In genomic region chr1:181088079-181089016, GRCh38 we compare ENCODE assay signal across 8 cellular contexts. TPM values are rescaled to one million over a fixed set of nuclear protein-coding genes. Genes with fewer than 3 reads are reported as not detected.
DNase-seq lines count a peak whose midpoint lies in the region; ATAC-seq and TF ChIP-seq lines count a peak whose summit lies in the region.

TSS of gene IER5 (plus strand) at chr1:181088700. CDS start at chr1:181088903, 203 bp downstream.

- H3K36me3 ChIP-seq in lung (ENCODE audit: control insufficient read depth in 2 of 2, insufficient read depth in 2 of 2, low read length in 2 of 2) = peaks cover 0 to 6% of the 10 kb centered on the region in 2 donors

- DNase-seq in COR-L47 (lab: John Stamatoyannopoulos, UW) (peak; percentile 92), HT1080 (ENCODE audit: low read depth) (peak; percentile 97), NOMO-1 (lab: John Stamatoyannopoulos, UW; ENCODE audit: unreplicated experiment in 2 of 2) (peak; percentile 97 to 98), lung (ENCODE audit: low spot score) (peak; percentile 98)
- DNase-seq in activated CD8-positive, alpha-beta memory T cell treated with anti-CD3 and anti-CD28 coated beads for 24 hours = peak; percentile 98
- peak; percentile 92 for DNase-seq in effector CD4-positive, alpha-beta T cell
- DNase-seq in stimulated activated CD4-positive, alpha-beta T cell treated with anti-CD3 and anti-CD28 coated beads, TNF-alpha, amount 100 ng/mL, for 4 hours (ENCODE audit: low read depth in 3 of 3) = peak; percentile 89 to 95 (median 93)

- H3K27me3 ChIP-seq in lung (ENCODE audit: control insufficient read depth, insufficient read depth) = no peaks in the 10 kb centered on the region

- peaks cover 3 to 12% of the 10 kb centered on the region in 2 donors for H3K4me1 ChIP-seq in lung (ENCODE audit: control insufficient read depth in 2 of 2, insufficient read depth in 2 of 2, low read length in 2 of 2)

- H3K4me3 ChIP-seq in lung = peak within 1 kb of the TSS; percentile 85

- TF ChIP-seq CTCF in lung (IDR thresholded peaks at IDR 0.05; ENCODE audit: control extremely low read depth, extremely low read depth) = no peak

- H3K27ac ChIP-seq in lung (ENCODE audit: low read depth in 1 of 2, low read length in 1 of 2) = peak within 1 kb of the TSS; percentile 88 to 94

- ATAC-seq in GM21367 (IDR thresholded peaks at IDR 0.05; ENCODE audit: unreplicated experiment) (peak; percentile 61), lung (ENCODE audit: insufficient read depth, low FRiP score) (peak; percentile 87)

- no peaks in the 10 kb centered on the region for H3K9me3 ChIP-seq in lung (ENCODE audit: control insufficient read depth in 2 of 2, insufficient read depth in 1 of 2, low read length in 1 of 2)

- 4% methylated on average over 75 to 76 of the region's 76 CpGs for WGBS in lung, 2 donors

RNA-seq across cellular contexts. Expression of gene IER5, which starts in this region (rescaled TPM):
- total RNA-seq in HT1080 (2014; rRNA removed; shearing (Covaris generic)) = 27.6 and 29.8 TPM in 2 replicates
- 23.7 and 26.6 TPM in 2 replicates for polyA plus RNA-seq in HT1080 (2015; cell fraction: cytosol; rRNA removed)
- polyA plus RNA-seq in HT1080 (2015; cell fraction: nucleus; rRNA removed) = 48.2 and 52.7 TPM in 2 replicates
- 10 to 100 TPM; 18.6 to 33.2 TPM for total RNA-seq in lung
- polyA plus RNA-seq in lung = 10 to 100 TPM; 19.2 to 34.5 TPM

Comparison
In these comparisons a context has a peak if more than half of its experiments do, and no peak if none do; other contexts are left out.
1. Peak in every context shown above with its lines: DNase-seq, ATAC-seq, H3K4me3 ChIP-seq and H3K27ac ChIP-seq.